In genomic region chr2:189157939-189158338, GRCh38 we compare ENCODE assay signal across 22 cellular contexts.
"Had no signal": no experiment of that assay in that cellular context is flagged by ENCODE, and none has a peak within 500 bp of the region (broad histone marks: within the 10 kb centered on the region; RNA-seq: fewer than 3 reads in every experiment).

No MANE protein-coding gene starts in this region.

- H3K4me3 ChIP-seq: colonic mucosa, esophagus squamous epithelium, gastrocnemius medialis, left ventricle myocardium inferior, spleen, upper lobe of right lung had no signal

- H3K9me3 ChIP-seq: colonic mucosa, esophagus squamous epithelium, gastrocnemius medialis, left ventricle myocardium inferior, neutrophil, spleen, upper lobe of right lung had no signal

- H3K36me3 Mint-ChIP-seq: activated naive CD4-positive, alpha-beta T cell treated with anti-CD3 and anti-CD28 coated beads, Interleukin-2, amount 50 U/mL, for 24 hours had no signal

- H3K4me1 ChIP-seq: colonic mucosa, gastrocnemius medialis, spleen, upper lobe of right lung had no signal

- H3K36me3 ChIP-seq: brain microvascular endothelial cell, colonic mucosa, esophagus squamous epithelium, gastrocnemius medialis, left ventricle myocardium inferior, neutrophil, spleen, upper lobe of right lung had no signal

- H3K27ac Mint-ChIP-seq: activated naive CD4-positive, alpha-beta T cell treated with anti-CD3 and anti-CD28 coated beads, Interleukin-2, amount 50 U/mL, for 24 hours had no signal

- ATAC-seq: gastrocnemius medialis, sciatic nerve, upper lobe of right lung had no signal

- H3K27me3 Mint-ChIP-seq: activated naive CD4-positive, alpha-beta T cell treated with anti-CD3 and anti-CD28 coated beads, Interleukin-2, amount 50 U/mL, for 24 hours had no signal

- H3K4me3 Mint-ChIP-seq: activated naive CD4-positive, alpha-beta T cell treated with anti-CD3 and anti-CD28 coated beads, Interleukin-2, amount 50 U/mL, for 24 hours; nephron had no signal

- H3K4me1 Mint-ChIP-seq: activated naive CD4-positive, alpha-beta T cell treated with anti-CD3 and anti-CD28 coated beads, Interleukin-2, amount 50 U/mL, for 24 hours had no signal

- DNase-seq: activated CD4-positive, alpha-beta T cell treated with anti-CD3 and anti-CD28 coated beads for 1 hour; activated gamma-delta T cell treated with Interleukin-2 at 50 U/mL for 16 hours; activated T-cell treated with anti-CD3 and anti-CD28 coated beads, Interleukin-2, amount 50 U/mL, for 1 hour; aorta; brain microvascular endothelial cell; caudate nucleus; colonic mucosa; esophagus squamous epithelium; gastrocnemius medialis; hippocampal formation; left ventricle myocardium inferior; mammary epithelial cell; posterior cingulate gyrus; spleen; stimulated activated CD4-positive, alpha-beta T cell treated with anti-CD3 and anti-CD28 coated beads, Interleukin-4, amount 100 ng/mL, for 24 hours; stimulated activated naive CD4-positive, alpha-beta T cell treated with Interleukin-2 at 50 U/mL for 16 hours; T-helper 9 cell; upper lobe of right lung had no signal

- H3K27ac ChIP-seq: brain microvascular endothelial cell, colonic mucosa, esophagus squamous epithelium, gastrocnemius medialis, left ventricle myocardium inferior, neutrophil, spleen, upper lobe of right lung had no signal

- H3K9me3 Mint-ChIP-seq: activated naive CD4-positive, alpha-beta T cell treated with anti-CD3 and anti-CD28 coated beads, Interleukin-2, amount 50 U/mL, for 24 hours; nephron had no signal

- H3K27me3 ChIP-seq: brain microvascular endothelial cell, colonic mucosa, esophagus squamous epithelium, gastrocnemius medialis, neutrophil, spleen, upper lobe of right lung had no signal
